In the genomic region with DNA sequence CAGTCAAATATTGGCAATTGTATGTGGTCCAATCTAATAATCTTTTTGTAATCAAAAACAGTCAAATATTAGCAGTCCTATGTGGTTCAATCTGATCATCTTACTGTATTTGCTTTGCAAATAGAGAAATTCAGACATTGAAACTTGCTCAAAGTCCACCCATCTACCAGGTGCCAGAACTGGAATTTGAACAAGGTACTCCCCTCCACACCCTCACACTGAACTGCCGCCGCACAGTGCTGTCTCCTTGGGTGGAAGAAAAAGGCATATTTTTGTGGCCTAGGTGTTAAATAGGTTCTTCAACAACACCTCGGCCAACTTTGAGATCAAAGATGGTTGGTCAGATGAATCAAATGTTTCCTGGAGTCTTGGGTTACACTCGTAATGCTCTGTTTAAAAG, we compare ENCODE assay signal across 17 cellular contexts.
"Had no signal": no experiment of that assay in that cellular context is flagged by ENCODE, and none has a peak within 500 bp of the region (broad histone marks: within the 10 kb centered on the region; RNA-seq: fewer than 3 reads in every experiment).

No MANE protein-coding gene starts in this region.

- H3K9me3 Mint-ChIP-seq: activated CD4-positive, alpha-beta T cell treated with anti-CD3 and anti-CD28 coated beads, Interleukin-2, amount 10 ng/mL, durations not matched to agents 7 days and 5 days; activated CD8-positive, alpha-beta T cell treated with anti-CD3 and anti-CD28 coated beads for 36 hours; activated T-helper 1 cell treated with anti-CD3 and anti-CD28 coated beads, Interleukin-12 subunit alpha, Interleukin-12 subunit beta, Interleukin-2, Interleukin-4 antibody, amounts not matched to agents 30 ng/mL and 10 ng/mL and 1 ng/mL, durations not matched to agents 14 hours and 24 hours and 36 hours; mesothelial cell of epicardium had no signal

- H3K4me1 Mint-ChIP-seq: activated CD4-positive, alpha-beta T cell treated with anti-CD3 and anti-CD28 coated beads, Interleukin-2, amount 10 ng/mL, durations not matched to agents 7 days and 5 days had no signal

- H3K4me3 ChIP-seq: heart right ventricle, left lung, prostate gland, thoracic aorta, upper lobe of right lung had no signal

- ATAC-seq: activated CD8-positive, alpha-beta T cell treated with anti-CD3 and anti-CD28 coated beads for 36 hours; heart right ventricle; left lung; upper lobe of right lung had no signal

- H3K36me3 Mint-ChIP-seq: activated naive CD8-positive, alpha-beta T cell; mesothelial cell of epicardium had no signal

- H3K27ac ChIP-seq: heart right ventricle, left lung, prostate gland, thoracic aorta, upper lobe of right lung had no signal

- H3K27ac Mint-ChIP-seq: activated CD4-positive, alpha-beta T cell treated with anti-CD3 and anti-CD28 coated beads, Interleukin-2, amount 10 ng/mL, durations not matched to agents 7 days and 5 days; activated CD8-positive, alpha-beta T cell treated with anti-CD3 and anti-CD28 coated beads for 36 hours; activated naive CD8-positive, alpha-beta T cell; activated T-helper 1 cell treated with anti-CD3 and anti-CD28 coated beads, Interleukin-12 subunit alpha, Interleukin-12 subunit beta, Interleukin-2, Interleukin-4 antibody, amounts not matched to agents 30 ng/mL and 10 ng/mL and 1 ng/mL, durations not matched to agents 14 hours and 24 hours and 36 hours had no signal

- H3K36me3 ChIP-seq: heart right ventricle, left lung, prostate gland, thoracic aorta, upper lobe of right lung had no signal

- H3K4me1 ChIP-seq: heart right ventricle, left lung, prostate gland, upper lobe of right lung had no signal

- H3K27me3 Mint-ChIP-seq: activated CD4-positive, alpha-beta T cell treated with anti-CD3 and anti-CD28 coated beads, Interleukin-2, amount 10 ng/mL, durations not matched to agents 7 days and 5 days; activated naive CD8-positive, alpha-beta T cell had no signal

- H3K4me3 Mint-ChIP-seq: activated CD4-positive, alpha-beta T cell treated with anti-CD3 and anti-CD28 coated beads, Interleukin-2, amount 10 ng/mL, durations not matched to agents 7 days and 5 days; activated CD8-positive, alpha-beta T cell treated with anti-CD3 and anti-CD28 coated beads for 36 hours; activated naive CD8-positive, alpha-beta T cell; activated T-helper 1 cell treated with anti-CD3 and anti-CD28 coated beads, Interleukin-12 subunit alpha, Interleukin-12 subunit beta, Interleukin-2, Interleukin-4 antibody, amounts not matched to agents 30 ng/mL and 10 ng/mL and 1 ng/mL, durations not matched to agents 14 hours and 24 hours and 36 hours; mesothelial cell of epicardium had no signal

- H3K27me3 ChIP-seq: heart right ventricle, left lung, upper lobe of right lung had no signal

- H3K9me3 ChIP-seq: heart right ventricle, left lung, prostate gland, SK-N-SH, thoracic aorta, upper lobe of right lung had no signal

- H3K9ac ChIP-seq: SK-N-SH had no signal

- DNase-seq: activated CD4-positive, alpha-beta T cell treated with anti-CD3 and anti-CD28 coated beads, Interleukin-2, amount 10 ng/mL, durations not matched to agents 7 days and 5 days; activated CD8-positive, alpha-beta T cell treated with anti-CD3 and anti-CD28 coated beads for 36 hours; activated naive CD4-positive, alpha-beta T cell; amniotic stem cell; cortex of kidney; heart right ventricle; kidney; left lung; SK-N-SH; stimulated activated CD4-positive, alpha-beta T cell treated with anti-CD3 and anti-CD28 coated beads, Interleukin-4, amount 100 ng/mL, for 24 hours; stimulated activated naive CD4-positive, alpha-beta T cell treated with Interleukin-2 at 50 U/mL for 16 hours; upper lobe of right lung had no signal
